In genomic region chr6:157840261-157840660, GRCh38 we compare ENCODE assay signal across 20 cellular contexts. TPM values are rescaled to one million over a fixed set of nuclear protein-coding genes. Genes with fewer than 3 reads are reported as not detected.
DNase-seq lines count a peak whose midpoint lies in the region; ATAC-seq, FAIRE-seq and TF ChIP-seq lines count a peak whose summit lies in the region.
"Had no signal": no experiment of that assay in that cellular context is flagged by ENCODE, and none has a peak within 500 bp of the region (broad histone marks: within the 10 kb centered on the region; RNA-seq: fewer than 3 reads in every experiment).

No MANE protein-coding gene starts in this region.

- H3K79me2 ChIP-seq in OCI-LY3 (ENCODE audit: low read length) = no peaks in the 10 kb centered on the region

- H3K9me3 Mint-ChIP-seq in Calu3 (ENCODE audit: low read depth, unreplicated experiment) (no peaks in the 10 kb centered on the region), chondrocyte (ENCODE audit: low read depth) (no peaks in the 10 kb centered on the region), osteocyte (ENCODE audit: unreplicated experiment) (no peaks in the 10 kb centered on the region)
- peaks cover 8% of the 10 kb centered on the region for H3K9me3 Mint-ChIP-seq in activated CD8-positive, alpha-beta T cell treated with anti-CD3 and anti-CD28 coated beads for 36 hours

- TF ChIP-seq POLR2A in stomach (IDR thresholded peaks at IDR 0.05) = no peak

- H3K36me3 Mint-ChIP-seq in Calu3 (ENCODE audit: insufficient read depth, unreplicated experiment) (peaks cover 5% of the 10 kb centered on the region), chondrocyte (ENCODE audit: low read depth) (no peaks in the 10 kb centered on the region), osteocyte (ENCODE audit: unreplicated experiment) (peaks cover 4% of the 10 kb centered on the region)
- H3K36me3 Mint-ChIP-seq in activated CD8-positive, alpha-beta T cell treated with anti-CD3 and anti-CD28 coated beads for 36 hours (ENCODE audit: low read depth) = peaks cover 36% of the 10 kb centered on the region

- H3K36me3 ChIP-seq in OCI-LY3 (replicated peaks; ENCODE audit: low read depth, low read length) (no peaks in the 10 kb centered on the region), small intestine (ENCODE audit: control insufficient read depth in 2 of 2, insufficient read depth in 2 of 2, low read length in 2 of 2) (no peaks in the 10 kb centered on the region), stomach (no peaks in the 10 kb centered on the region)
- H3K36me3 ChIP-seq: cardiac muscle cell, left lung, prostate gland had no signal

- no peak overlapping the region for H3K4me3 Mint-ChIP-seq in Calu3 (ENCODE audit: low read depth, unreplicated experiment)
- H3K4me3 Mint-ChIP-seq in chondrocyte (ENCODE audit: unreplicated experiment) = no peak overlapping the region
- peak overlapping the region; percentile 30 for H3K4me3 Mint-ChIP-seq in osteocyte (ENCODE audit: unreplicated experiment)
- H3K4me3 Mint-ChIP-seq in activated CD8-positive, alpha-beta T cell treated with anti-CD3 and anti-CD28 coated beads for 36 hours = no peak overlapping the region

- H3K27me3 Mint-ChIP-seq in Calu3 (ENCODE audit: unreplicated experiment) = no peaks in the 10 kb centered on the region
- no peaks in the 10 kb centered on the region for H3K27me3 Mint-ChIP-seq in chondrocyte (ENCODE audit: low read depth)
- no peaks in the 10 kb centered on the region for H3K27me3 Mint-ChIP-seq in osteocyte (ENCODE audit: unreplicated experiment)
- H3K27me3 Mint-ChIP-seq in activated CD8-positive, alpha-beta T cell treated with anti-CD3 and anti-CD28 coated beads for 36 hours = no peaks in the 10 kb centered on the region

- BruUV-seq in Calu3 (replicated peaks; lab: Mats Ljungman, UMichigan) = no TSS peak

- CTCF ChIA-PET in Calu3 (lab: Charles Lee) = no interaction called here
- CTCF ChIA-PET in activated CD8-positive, alpha-beta T cell treated with anti-CD3 and anti-CD28 coated beads for 36 hours (lab: Charles Lee) = interaction anchor here (1.1 to 1.9 kb wide), 4 partner anchors 12 to 83 kb away, joined by 3 to 6 read pairs (median 3); no protein-coding TSS in a partner anchor

- H3K4me1 ChIP-seq in OCI-LY3 (ENCODE audit: low read length) (peaks cover 20% of the 10 kb centered on the region), small intestine (ENCODE audit: control insufficient read depth in 2 of 2, insufficient read depth in 1 of 2, low read depth in 1 of 2, low read length in 1 of 2) (peaks cover 3 to 10% of the 10 kb centered on the region in 2 donors), stomach (peaks cover 29 to 91% (median 61%) of the 10 kb centered on the region in 4 donors)

- H2AFZ ChIP-seq in OCI-LY3 (ENCODE audit: low read depth, low read length) = no peak overlapping the region

- no peak for TF ChIP-seq EP300 in stomach (IDR thresholded peaks at IDR 0.05)

- H3K27me3 ChIP-seq in OCI-LY3 (ENCODE audit: low read depth, low read length) = peaks cover 43% of the 10 kb centered on the region
- no peaks in the 10 kb centered on the region for H3K27me3 ChIP-seq in small intestine (ENCODE audit: control insufficient read depth in 2 of 2, insufficient read depth in 2 of 2, low read length in 2 of 2)
- H3K27me3 ChIP-seq in stomach = no peaks in the 10 kb centered on the region
- H3K27me3 ChIP-seq: cardiac muscle cell, left lung had no signal

- WGBS in small intestine, 3 donors = 73 to 94% (median 93%) methylated on average over 2 of the region's 2 CpGs
- 59 to 91% (median 81%) methylated on average over 2 of the region's 2 CpGs for WGBS in stomach, 5 donors

- H3K27ac ChIP-seq in OCI-LY3 (ENCODE audit: low read length) (no peak overlapping the region), small intestine (ENCODE audit: low read depth in 1 of 2, low read length in 1 of 2) (no peak overlapping the region), stomach (no peak overlapping the region)
- H3K27ac ChIP-seq: cardiac muscle cell, left lung, prostate gland had no signal

- POLR2A ChIA-PET in activated CD8-positive, alpha-beta T cell treated with anti-CD3 and anti-CD28 coated beads for 36 hours (lab: Charles Lee) = interaction anchor here (1.2 to 1.3 kb wide), 3 partner anchors 8 to 80 kb away, joined by 3 to 4 read pairs (median 4); no protein-coding TSS in a partner anchor

- H3K9ac ChIP-seq in OCI-LY3 (ENCODE audit: low read length) = no peak overlapping the region

- FAIRE-seq in small intestine (lab: Jason Lieb, UNC) = no peak

- TF ChIP-seq CTCF in Calu3 (IDR thresholded peaks at IDR 0.05; ENCODE audit: unreplicated experiment) (no peak), OCI-LY3 (IDR thresholded peaks at IDR 0.05; ENCODE audit: low read depth, low read length) (no peak), chondrocyte (IDR thresholded peaks at IDR 0.05) (no peak), osteocyte (IDR thresholded peaks at IDR 0.05) (no peak), stomach (IDR thresholded peaks at IDR 0.05) (no peak)
- TF ChIP-seq CTCF in activated CD8-positive, alpha-beta T cell treated with anti-CD3 and anti-CD28 coated beads for 36 hours (IDR thresholded peaks at IDR 0.05) = no peak

- peaks cover 50% of the 10 kb centered on the region for H4K20me1 ChIP-seq in OCI-LY3 (ENCODE audit: insufficient read depth, low read length)

- no peak for DNase-seq in Calu3
- no peak for DNase-seq in chondrocyte (ENCODE audit: low spot score)
- no peak for DNase-seq in osteocyte (ENCODE audit: extremely low spot score, unreplicated experiment)
- no peak for DNase-seq in small intestine
- DNase-seq in activated CD8-positive, alpha-beta T cell treated with anti-CD3 and anti-CD28 coated beads for 36 hours = no peak
- DNase-seq in stomach = no peak
- DNase-seq: activated CD4-positive, alpha-beta T cell treated with anti-CD3 and anti-CD28 coated beads for 4 hours; activated CD8-positive, alpha-beta memory T cell treated with anti-CD3 and anti-CD28 coated beads, Interleukin-2, amount 50 U/mL, for 48 hours; C1 segment of cervical spinal cord; DMS53; effector memory CD4-positive, alpha-beta T cell; NCI-H2227 treated with DMSO at 0.1 percent for 48 hours; SHP77; substantia nigra; T-helper 9 cell had no signal

- H3K4me3 ChIP-seq in OCI-LY3 (ENCODE audit: low read length) (no peak overlapping the region), small intestine (ENCODE audit: low read depth in 1 of 2, low read length in 2 of 2) (no peak overlapping the region), stomach (no peak overlapping the region)
- H3K4me3 ChIP-seq: cardiac muscle cell, left lung, prostate gland had no signal

- intact Hi-C loops in Calu3 (cut with micrococcal nuclease; ENCODE audit: unreplicated experiment) = no loop called here
- intact Hi-C loops in activated CD8-positive, alpha-beta T cell treated with anti-CD3 and anti-CD28 coated beads for 36 hours (cut with micrococcal nuclease) = no loop called here
- intact Hi-C loops in stomach (cut with DNase I; ENCODE audit: low total_unique reads) = no loop called here

- peak overlapping the region; percentile 58 for H3K4me2 ChIP-seq in OCI-LY3 (ENCODE audit: low read length)

- no peak for ATAC-seq in activated CD8-positive, alpha-beta T cell treated with anti-CD3 and anti-CD28 coated beads for 36 hours
- ATAC-seq: activated naive CD4-positive, alpha-beta T cell treated with anti-CD3 and anti-CD28 coated beads, Interleukin-2, amount 50 U/mL, for 72 hours; left lung had no signal

- H3K4me1 Mint-ChIP-seq in Calu3 (ENCODE audit: low read depth, unreplicated experiment) (peaks cover 34% of the 10 kb centered on the region), chondrocyte (ENCODE audit: low read depth) (peaks cover 48% of the 10 kb centered on the region), osteocyte (ENCODE audit: unreplicated experiment) (peaks cover 56% of the 10 kb centered on the region)
- H3K4me1 Mint-ChIP-seq in activated CD8-positive, alpha-beta T cell treated with anti-CD3 and anti-CD28 coated beads for 36 hours (ENCODE audit: low read depth) = peaks cover 82% of the 10 kb centered on the region

- peak overlapping the region; percentile 25 for H3K27ac Mint-ChIP-seq in Calu3 (ENCODE audit: unreplicated experiment)
- peak overlapping the region; percentile 82 for H3K27ac Mint-ChIP-seq in chondrocyte (ENCODE audit: unreplicated experiment)
- H3K27ac Mint-ChIP-seq in osteocyte (ENCODE audit: unreplicated experiment) = peak overlapping the region; percentile 82
- H3K27ac Mint-ChIP-seq in activated CD8-positive, alpha-beta T cell treated with anti-CD3 and anti-CD28 coated beads for 36 hours = no peak overlapping the region

- no peaks in the 10 kb centered on the region for H3K9me3 ChIP-seq in OCI-LY3 (ENCODE audit: insufficient read depth, low read length)
- no peaks in the 10 kb centered on the region for H3K9me3 ChIP-seq in small intestine (ENCODE audit: control insufficient read depth, low read depth)
- H3K9me3 ChIP-seq in stomach = no peaks in the 10 kb centered on the region
- H3K9me3 ChIP-seq: left lung, prostate gland had no signal

RNA-seq across cellular contexts. Expression of gene SNX9, which starts 17.2 kb away (rescaled TPM):
- 16.6 and 17.7 TPM in 2 replicates for total RNA-seq in Calu3 (2022)
- total RNA-seq in chondrocyte = 31.7 to 47.1 TPM (median 43.9 TPM) in 3 replicates
- 65.0 and 65.2 TPM in 2 replicates for total RNA-seq in osteocyte
- polyA plus RNA-seq in small intestine = 10 to 100 TPM; 36.4 to 57.8 (median 57.5) TPM
- 10 to 100 TPM; 44.9 to 45.1 TPM for total RNA-seq in activated CD8-positive, alpha-beta T cell treated with anti-CD3 and anti-CD28 coated beads for 36 hours
- total RNA-seq in stomach = 10 to 100 TPM; 22.9 to 55.3 (median 37.9) TPM
- 10 to 100 TPM; 21.4 to 58.7 (median 39.4) TPM for polyA plus RNA-seq in stomach
